ENCODE assay signal across 11 cellular contexts in genomic region chr16:73086108-73086507, GRCh38.
"Had no signal": no experiment of that assay in that cellular context is flagged by ENCODE, and none has a peak within 500 bp of the region (broad histone marks: within the 10 kb centered on the region; RNA-seq: fewer than 3 reads in every experiment).

No MANE protein-coding gene starts in this region.

- H3K36me3 ChIP-seq: heart right ventricle, left ventricle myocardium inferior, ovary, vagina had no signal

- H3K27ac Mint-ChIP-seq: activated naive CD4-positive, alpha-beta T cell treated with anti-CD3 and anti-CD28 coated beads for 36 hours; activated T-helper 17 cell treated with anti-CD3 and anti-CD28 coated beads, Interleukin-2, amount 50 U/mL, for 72 hours had no signal

- DNase-seq: activated CD4-positive, alpha-beta T cell treated with anti-CD3 and anti-CD28 coated beads for 48 hours; activated CD8-positive, alpha-beta memory T cell treated with anti-CD3 and anti-CD28 coated beads for 24 hours; activated naive CD4-positive, alpha-beta T cell treated with anti-CD3 and anti-CD28 coated beads for 36 hours; heart right ventricle; islet precursor cell; left ventricle myocardium inferior; ovary had no signal

- H3K4me3 Mint-ChIP-seq: activated naive CD4-positive, alpha-beta T cell treated with anti-CD3 and anti-CD28 coated beads for 36 hours; activated T-helper 17 cell treated with anti-CD3 and anti-CD28 coated beads, Interleukin-2, amount 50 U/mL, for 72 hours; neural crest cell had no signal

- H3K27me3 ChIP-seq: heart right ventricle, ovary, vagina had no signal

- H3K9me3 ChIP-seq: ovary, vagina had no signal

- H3K4me3 ChIP-seq: heart right ventricle, left ventricle myocardium inferior, ovary, skin epidermis, vagina had no signal

- H3K4me1 ChIP-seq: left ventricle myocardium inferior had no signal

- H3K27ac ChIP-seq: heart right ventricle, left ventricle myocardium inferior, ovary, vagina had no signal

- H3K9me3 Mint-ChIP-seq: activated T-helper 17 cell treated with anti-CD3 and anti-CD28 coated beads, Interleukin-2, amount 50 U/mL, for 72 hours had no signal

- H3K4me1 Mint-ChIP-seq: activated T-helper 17 cell treated with anti-CD3 and anti-CD28 coated beads, Interleukin-2, amount 50 U/mL, for 72 hours had no signal
